ENCODE assay signal across 8 cellular contexts in genomic region chrX:121308276-121308805, GRCh38.
DNase-seq lines count a peak whose midpoint lies in the region; ATAC-seq lines count a peak whose summit lies in the region.

No MANE protein-coding gene starts in this region.

- DNase-seq in AG08396 (ENCODE audit: low spot score), result peak; percentile 2
- DNase-seq in NCI-H2227 (lab: John Stamatoyannopoulos, UW; ENCODE audit: unreplicated experiment), result peak; percentile 37
- peak; percentile 30 for DNase-seq in activated T-helper 1 cell treated with anti-CD3 and anti-CD28 coated beads, Interleukin-12 subunit alpha, Interleukin-12 subunit beta, Interleukin-2, Interleukin-4 antibody, amounts not matched to agents 30 ng/mL and 10 ng/mL and 1 ng/mL, durations not matched to agents 14 hours and 24 hours and 36 hours (ENCODE audit: low spot score)
- DNase-seq in iPS DF 6.9 (ENCODE audit: low read depth, low spot score), result peak; percentile 1
- peak; percentile 42 to 57 (median 54) for DNase-seq in stimulated activated CD4-positive, alpha-beta T cell treated with anti-CD3 and anti-CD28 coated beads, TNF-alpha, amount 100 ng/mL, for 48 hours (ENCODE audit: low read depth in 3 of 3)
- DNase-seq in naive thymus-derived CD8-positive, alpha-beta T cell, result no peak

- no peaks in the 10 kb centered on the region for H3K36me3 ChIP-seq in iPS DF 6.9 (ENCODE audit: control insufficient read depth, insufficient read depth, low read length)

- intact Hi-C loops in activated T-helper 1 cell treated with anti-CD3 and anti-CD28 coated beads, Interleukin-12 subunit alpha, Interleukin-12 subunit beta, Interleukin-2, Interleukin-4 antibody, amounts not matched to agents 30 ng/mL and 10 ng/mL and 1 ng/mL, durations not matched to agents 14 hours and 24 hours and 36 hours (cut with micrococcal nuclease), result loop anchor here (1.0 to 10.0 kb wide), 8 partner anchors 52 to 746 kb away; partner anchors contain the start of genes CUL4B and MCTS1

- H3K4me1 Mint-ChIP-seq in activated T-helper 1 cell treated with anti-CD3 and anti-CD28 coated beads, Interleukin-12 subunit alpha, Interleukin-12 subunit beta, Interleukin-2, Interleukin-4 antibody, amounts not matched to agents 30 ng/mL and 10 ng/mL and 1 ng/mL, durations not matched to agents 14 hours and 24 hours and 36 hours (ENCODE audit: low read depth), result peaks cover 24% of the 10 kb centered on the region
- no peaks in the 10 kb centered on the region for H3K4me1 Mint-ChIP-seq in naive thymus-derived CD8-positive, alpha-beta T cell

- peaks cover 3% of the 10 kb centered on the region for H3K36me3 Mint-ChIP-seq in activated T-helper 1 cell treated with anti-CD3 and anti-CD28 coated beads, Interleukin-12 subunit alpha, Interleukin-12 subunit beta, Interleukin-2, Interleukin-4 antibody, amounts not matched to agents 30 ng/mL and 10 ng/mL and 1 ng/mL, durations not matched to agents 14 hours and 24 hours and 36 hours (ENCODE audit: low read depth)
- no peaks in the 10 kb centered on the region for H3K36me3 Mint-ChIP-seq in naive thymus-derived CD8-positive, alpha-beta T cell

- POLR2A ChIA-PET in naive thymus-derived CD8-positive, alpha-beta T cell (lab: Charles Lee), result no interaction called here

- H3K27me3 ChIP-seq in iPS DF 6.9 (ENCODE audit: control insufficient read depth, insufficient read depth, low read length), result no peaks in the 10 kb centered on the region

- no peaks in the 10 kb centered on the region for H3K9me3 ChIP-seq in iPS DF 6.9 (ENCODE audit: control insufficient read depth, insufficient read depth, low read length)

- H3K27me3 Mint-ChIP-seq in activated T-helper 1 cell treated with anti-CD3 and anti-CD28 coated beads, Interleukin-12 subunit alpha, Interleukin-12 subunit beta, Interleukin-2, Interleukin-4 antibody, amounts not matched to agents 30 ng/mL and 10 ng/mL and 1 ng/mL, durations not matched to agents 14 hours and 24 hours and 36 hours (ENCODE audit: insufficient read depth), result no peaks in the 10 kb centered on the region
- H3K27me3 Mint-ChIP-seq in naive thymus-derived CD8-positive, alpha-beta T cell, result peaks cover 0 to 15% (median 5%) of the 10 kb centered on the region in 5 donors

- H3K27ac ChIP-seq in iPS DF 6.9 (ENCODE audit: low read length), result no peak overlapping the region

- H3K9me3 Mint-ChIP-seq in activated T-helper 1 cell treated with anti-CD3 and anti-CD28 coated beads, Interleukin-12 subunit alpha, Interleukin-12 subunit beta, Interleukin-2, Interleukin-4 antibody, amounts not matched to agents 30 ng/mL and 10 ng/mL and 1 ng/mL, durations not matched to agents 14 hours and 24 hours and 36 hours, result no peaks in the 10 kb centered on the region
- no peaks in the 10 kb centered on the region for H3K9me3 Mint-ChIP-seq in naive thymus-derived CD8-positive, alpha-beta T cell

- H3K4me3 ChIP-seq in iPS DF 6.9 (ENCODE audit: low read length), result no peak overlapping the region

- H3K4me1 ChIP-seq in iPS DF 6.9 (ENCODE audit: control insufficient read depth, insufficient read depth, low read length), result 0 out of 2 replicates have a peak, but pooled peaks cover 1% of the 10 kb centered on the region

- H3K27ac Mint-ChIP-seq in activated T-helper 1 cell treated with anti-CD3 and anti-CD28 coated beads, Interleukin-12 subunit alpha, Interleukin-12 subunit beta, Interleukin-2, Interleukin-4 antibody, amounts not matched to agents 30 ng/mL and 10 ng/mL and 1 ng/mL, durations not matched to agents 14 hours and 24 hours and 36 hours, result peak overlapping the region; percentile 97
- peak overlapping the region in 1 of 10 donors; percentile 66 for H3K27ac Mint-ChIP-seq in naive thymus-derived CD8-positive, alpha-beta T cell

- peak overlapping the region; percentile 47 for H3K4me3 Mint-ChIP-seq in activated T-helper 1 cell treated with anti-CD3 and anti-CD28 coated beads, Interleukin-12 subunit alpha, Interleukin-12 subunit beta, Interleukin-2, Interleukin-4 antibody, amounts not matched to agents 30 ng/mL and 10 ng/mL and 1 ng/mL, durations not matched to agents 14 hours and 24 hours and 36 hours
- no peak overlapping the region for H3K4me3 Mint-ChIP-seq in naive thymus-derived CD8-positive, alpha-beta T cell

- ATAC-seq in GM18508 (IDR thresholded peaks at IDR 0.05; ENCODE audit: insufficient read depth, unreplicated experiment) (peak; percentile 64), HG02884 (IDR thresholded peaks at IDR 0.05; ENCODE audit: unreplicated experiment) (peak; percentile 77)
- ATAC-seq in naive thymus-derived CD8-positive, alpha-beta T cell, result no peak

- WGBS in iPS DF 6.9 (ENCODE audit: insufficient coverage, insufficient read length), result no CpG with 5 or more reads among the region's 3 CpGs

Comparison
In these comparisons a context has a peak if more than half of its experiments do, and no peak if none do; other contexts are left out.
1. DNase-seq: peak in AG08396 (single experiment), NCI-H2227 (single experiment), activated T-helper 1 cell treated with anti-CD3 and anti-CD28 coated beads, Interleukin-12 subunit alpha, Interleukin-12 subunit beta, Interleukin-2, Interleukin-4 antibody, amounts not matched to agents 30 ng/mL and 10 ng/mL and 1 ng/mL, durations not matched to agents 14 hours and 24 hours and 36 hours (single experiment), iPS DF 6.9 (single experiment) and stimulated activated CD4-positive, alpha-beta T cell treated with anti-CD3 and anti-CD28 coated beads, TNF-alpha, amount 100 ng/mL, for 48 hours (3 of 3); none in naive thymus-derived CD8-positive, alpha-beta T cell (0 of 10).
2. ATAC-seq: peak in GM18508 (single experiment) and HG02884 (single experiment); none in naive thymus-derived CD8-positive, alpha-beta T cell (0 of 2).